35 cellular contexts compared by ENCODE assay signal in the genomic region with DNA sequence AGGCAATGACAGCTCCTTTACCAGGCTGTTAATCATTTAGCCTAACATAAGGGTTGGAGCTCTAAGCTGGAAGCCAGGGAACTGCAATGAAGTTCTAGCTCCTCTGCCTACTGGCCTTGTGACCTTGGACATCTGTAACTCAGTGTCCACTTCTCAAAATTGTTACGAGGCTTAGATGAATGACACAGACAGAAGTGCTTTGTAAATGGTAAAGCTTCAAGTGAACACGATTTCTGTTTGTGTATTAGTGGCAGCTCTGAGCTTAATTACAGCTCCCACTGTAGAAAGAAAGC.
"Had no signal": no experiment of that assay in that cellular context is flagged by ENCODE, and none has a peak within 500 bp of the region (broad histone marks: within the 10 kb centered on the region; RNA-seq: fewer than 3 reads in every experiment).

No MANE protein-coding gene starts in this region.

- H3K36me3 Mint-ChIP-seq: activated CD4-positive, alpha-beta memory T cell treated with anti-CD3 and anti-CD28 coated beads for 36 hours; activated naive CD4-positive, alpha-beta T cell treated with anti-CD3 and anti-CD28 coated beads, Interleukin-2, amount 10 ng/mL, durations not matched to agents 7 days and 5 days; activated naive CD4-positive, alpha-beta T cell treated with anti-CD3 and anti-CD28 coated beads, Interleukin-2, amount 50 U/mL, for 24 hours; activated naive CD8-positive, alpha-beta T cell had no signal

- H3K4me1 ChIP-seq: adrenal gland, body of pancreas, breast epithelium had no signal

- H3K9me3 ChIP-seq: adrenal gland, body of pancreas, breast epithelium had no signal

- H3K4me1 Mint-ChIP-seq: activated B cell treated with CpG ODN at 0.5 μM for 24 hours; activated CD4-positive, alpha-beta T cell treated with anti-CD3 and anti-CD28 coated beads, Interleukin-2, amount 10 ng/mL, durations not matched to agents 24 days and 14 days; activated naive CD4-positive, alpha-beta T cell treated with anti-CD3 and anti-CD28 coated beads, Interleukin-2, amount 10 ng/mL, durations not matched to agents 7 days and 5 days; activated naive CD4-positive, alpha-beta T cell treated with anti-CD3 and anti-CD28 coated beads, Interleukin-2, amount 50 U/mL, for 24 hours had no signal

- ATAC-seq: activated CD8-positive, alpha-beta T cell treated with anti-CD3 and anti-CD28 coated beads for 36 hours; activated T-cell treated with anti-CD3 and anti-CD28 coated beads, Interleukin-2, amount 50 U/mL, for 4 hours; activated T-cell treated with anti-CD3 and anti-CD28 coated beads, Interleukin-2, amount 50 U/mL, for 72 hours; body of pancreas had no signal

- H3K27me3 ChIP-seq: adrenal gland, body of pancreas, brain microvascular endothelial cell, breast epithelium had no signal

- DNase-seq: activated B cell treated with CpG ODN at 0.5 μM for 24 hours; activated CD4-positive, alpha-beta memory T cell treated with anti-CD3 and anti-CD28 coated beads for 36 hours; activated CD4-positive, alpha-beta T cell treated with anti-CD3 and anti-CD28 coated beads for 4 hours; activated CD4-positive, alpha-beta T cell treated with anti-CD3 and anti-CD28 coated beads, Interleukin-2, amount 10 ng/mL, durations not matched to agents 24 days and 14 days; activated CD4-positive, alpha-beta T cell treated with anti-CD3 and anti-CD28 coated beads, Interleukin-2, amount 50 U/mL, for 1 hour; activated CD4-positive, alpha-beta T cell treated with anti-CD3 and anti-CD28 coated beads, Interleukin-2, amount 50 U/mL, for 4 hours; activated CD4-positive, CD25-positive, alpha-beta regulatory T cell treated with anti-CD3 and anti-CD28 coated beads, Interleukin-2, amount 50 U/mL, for 72 hours; activated CD8-positive, alpha-beta memory T cell treated with anti-CD3 and anti-CD28 coated beads, Interleukin-2, amount 50 U/mL, for 4 hours; activated CD8-positive, alpha-beta T cell treated with anti-CD3 and anti-CD28 coated beads for 36 hours; activated effector memory CD4-positive, alpha-beta T cell treated with Interleukin-2 at 50 U/mL for 16 hours; activated gamma-delta T cell; activated naive CD4-positive, alpha-beta T cell treated with anti-CD3 and anti-CD28 coated beads, Interleukin-2, amount 10 ng/mL, durations not matched to agents 7 days and 5 days; activated naive CD4-positive, alpha-beta T cell treated with Interleukin-2 at 50 U/mL for 16 hours; activated T-cell treated with anti-CD3 and anti-CD28 coated beads for 4 hours; activated T-cell treated with anti-CD3 and anti-CD28 coated beads, Interleukin-2, amount 50 U/mL, for 1 hour; activated T-cell treated with anti-CD3 and anti-CD28 coated beads, Interleukin-2, amount 50 U/mL, for 4 hours; activated T-cell treated with anti-CD3 and anti-CD28 coated beads, Interleukin-2, amount 50 U/mL, for 72 hours; adrenal gland; amniotic stem cell; aorta; body of pancreas; brain microvascular endothelial cell; central memory CD4-positive, alpha-beta T cell; T-helper 1 cell; T-helper 2 cell; T-helper 9 cell had no signal

- H3K36me3 ChIP-seq: brain microvascular endothelial cell, breast epithelium had no signal

- H3K4me3 Mint-ChIP-seq: activated B cell treated with CpG ODN at 0.5 μM for 24 hours; activated CD4-positive, alpha-beta memory T cell treated with anti-CD3 and anti-CD28 coated beads for 36 hours; activated CD4-positive, alpha-beta T cell treated with anti-CD3 and anti-CD28 coated beads, Interleukin-2, amount 10 ng/mL, durations not matched to agents 24 days and 14 days; activated CD8-positive, alpha-beta T cell treated with anti-CD3 and anti-CD28 coated beads for 36 hours; activated naive CD4-positive, alpha-beta T cell treated with anti-CD3 and anti-CD28 coated beads, Interleukin-2, amount 10 ng/mL, durations not matched to agents 7 days and 5 days; activated naive CD4-positive, alpha-beta T cell treated with anti-CD3 and anti-CD28 coated beads, Interleukin-2, amount 50 U/mL, for 24 hours; activated naive CD8-positive, alpha-beta T cell; activated T-cell treated with anti-CD3 and anti-CD28 coated beads, Interleukin-2, amount 50 U/mL, for 4 hours; activated T-cell treated with anti-CD3 and anti-CD28 coated beads, Interleukin-2, amount 50 U/mL, for 72 hours; T-helper 1 cell treated with Interleukin-12 subunit alpha and Interleukin-12 subunit beta and Interleukin-4 antibody, amounts not matched to agents 30 μg/mL and 1 μg/mL, for 36 hours; T-helper 2 cell treated with Interferon-gamma antibody and Interleukin-4, amounts not matched to agents 5 μg/mL and 100 μg/mL, for 36 hours had no signal

- FAIRE-seq: astrocyte, TTC549 had no signal

- H3K27ac ChIP-seq: adrenal gland, body of pancreas, brain microvascular endothelial cell, breast epithelium, VCaP had no signal

- H3K9me3 Mint-ChIP-seq: activated B cell treated with CpG ODN at 0.5 μM for 24 hours; activated CD4-positive, alpha-beta memory T cell treated with anti-CD3 and anti-CD28 coated beads for 36 hours; activated CD4-positive, alpha-beta T cell treated with anti-CD3 and anti-CD28 coated beads, Interleukin-2, amount 10 ng/mL, durations not matched to agents 24 days and 14 days; activated CD8-positive, alpha-beta T cell treated with anti-CD3 and anti-CD28 coated beads for 36 hours; activated naive CD4-positive, alpha-beta T cell treated with anti-CD3 and anti-CD28 coated beads, Interleukin-2, amount 10 ng/mL, durations not matched to agents 7 days and 5 days; activated naive CD4-positive, alpha-beta T cell treated with anti-CD3 and anti-CD28 coated beads, Interleukin-2, amount 50 U/mL, for 24 hours; activated T-cell treated with anti-CD3 and anti-CD28 coated beads, Interleukin-2, amount 50 U/mL, for 4 hours; activated T-cell treated with anti-CD3 and anti-CD28 coated beads, Interleukin-2, amount 50 U/mL, for 72 hours; activated T-helper 2 cell treated with anti-CD3 and anti-CD28 coated beads, Interferon-gamma antibody, Interleukin-2, Interleukin-4, amounts not matched to agents 10 μg/mL and 5 μg/mL and 100 μg/mL, durations not matched to agents 14 hours and 24 hours and 36 hours; T-helper 1 cell treated with Interleukin-12 subunit alpha and Interleukin-12 subunit beta and Interleukin-4 antibody, amounts not matched to agents 30 μg/mL and 1 μg/mL, for 36 hours; T-helper 2 cell treated with Interferon-gamma antibody and Interleukin-4, amounts not matched to agents 5 μg/mL and 100 μg/mL, for 36 hours had no signal

- H3K4me3 ChIP-seq: adrenal gland, body of pancreas, breast epithelium had no signal

- H3K27ac Mint-ChIP-seq: activated B cell treated with CpG ODN at 0.5 μM for 24 hours; activated CD4-positive, alpha-beta memory T cell treated with anti-CD3 and anti-CD28 coated beads for 36 hours; activated CD4-positive, alpha-beta T cell treated with anti-CD3 and anti-CD28 coated beads, Interleukin-2, amount 10 ng/mL, durations not matched to agents 24 days and 14 days; activated CD8-positive, alpha-beta T cell treated with anti-CD3 and anti-CD28 coated beads for 36 hours; activated naive CD4-positive, alpha-beta T cell treated with anti-CD3 and anti-CD28 coated beads, Interleukin-2, amount 10 ng/mL, durations not matched to agents 7 days and 5 days; activated naive CD4-positive, alpha-beta T cell treated with anti-CD3 and anti-CD28 coated beads, Interleukin-2, amount 50 U/mL, for 24 hours; activated naive CD8-positive, alpha-beta T cell; activated T-cell treated with anti-CD3 and anti-CD28 coated beads, Interleukin-2, amount 50 U/mL, for 72 hours; activated T-helper 2 cell treated with anti-CD3 and anti-CD28 coated beads, Interferon-gamma antibody, Interleukin-2, Interleukin-4, amounts not matched to agents 10 μg/mL and 5 μg/mL and 100 μg/mL, durations not matched to agents 14 hours and 24 hours and 36 hours; T-helper 1 cell treated with Interleukin-12 subunit alpha and Interleukin-12 subunit beta and Interleukin-4 antibody, amounts not matched to agents 30 μg/mL and 1 μg/mL, for 36 hours; T-helper 2 cell treated with Interferon-gamma antibody and Interleukin-4, amounts not matched to agents 5 μg/mL and 100 μg/mL, for 36 hours had no signal
